In the genomic region with DNA sequence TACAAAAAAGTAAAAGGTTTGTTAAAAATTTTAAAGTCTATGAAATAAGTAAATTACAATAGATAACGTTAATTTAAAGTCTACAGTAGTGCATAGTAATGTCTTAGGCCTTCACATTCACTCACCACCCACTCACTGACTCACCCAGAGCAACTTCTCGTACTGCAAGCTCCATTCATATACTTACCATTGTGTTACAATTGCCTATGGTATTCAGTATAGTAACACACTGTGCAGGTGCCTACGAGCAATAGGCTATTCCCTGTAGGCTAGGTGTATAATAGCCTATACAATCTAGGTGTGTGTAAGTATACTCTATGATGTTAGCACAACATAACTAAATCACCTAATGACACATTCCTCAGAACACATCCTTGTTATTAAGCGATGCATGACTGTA, we compare ENCODE assay signal across 22 cellular contexts.
DNase-seq lines count a peak whose midpoint lies in the region; ATAC-seq and TF ChIP-seq lines count a peak whose summit lies in the region.
"Had no signal": no experiment of that assay in that cellular context is flagged by ENCODE, and none has a peak within 500 bp of the region (broad histone marks: within the 10 kb centered on the region; RNA-seq: fewer than 3 reads in every experiment).

No MANE protein-coding gene starts in this region.

- H3K4me1 ChIP-seq in breast epithelium (no peaks in the 10 kb centered on the region), H9 (ENCODE audit: insufficient read depth, low read length) (no peaks in the 10 kb centered on the region)
- no peaks in the 10 kb centered on the region for H3K4me1 ChIP-seq in CD8-positive, alpha-beta T cell (ENCODE audit: insufficient read depth, low read length)
- H3K4me1 ChIP-seq: BLaER1 treated with 17β-estradiol and CSF1 and Interleukin-3, amounts not matched to agents 10 nM and 100 nM; Peyer's patch; SJSA1 had no signal

- H3K36me3 ChIP-seq in breast epithelium (no peaks in the 10 kb centered on the region), brain microvascular endothelial cell (replicated peaks) (no peaks in the 10 kb centered on the region)
- H3K36me3 ChIP-seq in CD8-positive, alpha-beta T cell (ENCODE audit: insufficient read depth, low read length) = no peaks in the 10 kb centered on the region
- H3K36me3 ChIP-seq: BLaER1 treated with 17β-estradiol and CSF1 and Interleukin-3, amounts not matched to agents 10 nM and 100 nM; Peyer's patch; SJSA1 had no signal

- no peaks in the 10 kb centered on the region for H3K79me2 ChIP-seq in H9 (ENCODE audit: insufficient read depth, low read length)

- no peaks in the 10 kb centered on the region for H3K79me1 ChIP-seq in H9 (ENCODE audit: insufficient read depth, low read depth, low read length, poor library complexity, severe bottlenecking)

- H4K20me1 ChIP-seq in H9 (ENCODE audit: control insufficient read depth, insufficient read depth, insufficient read length) = no peaks in the 10 kb centered on the region
- H4K20me1 ChIP-seq: BLaER1 treated with 17β-estradiol and CSF1 and Interleukin-3, amounts not matched to agents 10 nM and 100 nM had no signal

- no peak overlapping the region for H2BK5ac ChIP-seq in H9 (ENCODE audit: insufficient read length, low read length)

- H4K5ac ChIP-seq in H9 (ENCODE audit: insufficient read length, low read depth, low read length) = no peak overlapping the region

- no peak overlapping the region for H2BK20ac ChIP-seq in H9 (ENCODE audit: low read depth, low read length, poor library complexity, severe bottlenecking)

- H3K4me3 ChIP-seq in breast epithelium (no peak overlapping the region), brain microvascular endothelial cell (ENCODE audit: low read depth, low read length) (no peak overlapping the region), fibroblast of mammary gland (ENCODE audit: control insufficient read depth, low read depth, low read length) (no peak overlapping the region)
- no peak overlapping the region for H3K4me3 ChIP-seq in CD8-positive, alpha-beta T cell (ENCODE audit: low read depth, low read length)
- H3K4me3 ChIP-seq: BLaER1 treated with 17β-estradiol and CSF1 and Interleukin-3, amounts not matched to agents 10 nM and 100 nM; Peyer's patch; SJSA1 had no signal

- CTCF ChIA-PET in MCF 10A (lab: Yijun Ruan, JAX) = no interaction called here
- CTCF ChIA-PET in GM10248 (lab: Yijun Ruan, JAX) = no interaction called here
- CTCF ChIA-PET in Calu3 (lab: Charles Lee) = no interaction called here
- CTCF ChIA-PET in CD8-positive, alpha-beta T cell (lab: Charles Lee) = no interaction called here

- in situ Hi-C loops in brain microvascular endothelial cell (cut with HindIII; ENCODE audit: low pct_ligation_motif_present, low sequenced_read_pairs) = no loop called here

- POLR2A ChIA-PET in MCF 10A (lab: Yijun Ruan, JAX) = no interaction called here
- POLR2A ChIA-PET in GM10248 (lab: Yijun Ruan, JAX) = no interaction called here
- POLR2A ChIA-PET in CD8-positive, alpha-beta T cell (lab: Charles Lee) = no interaction called here

- H3K56ac ChIP-seq in H9 (ENCODE audit: insufficient read length, low read depth, low read length) = no peak overlapping the region

- no peak overlapping the region for H3K18ac ChIP-seq in H9 (ENCODE audit: insufficient read length, low read depth, low read length)

- no peak overlapping the region for H2AFZ ChIP-seq in H9 (ENCODE audit: low read length)

- H3K27ac Mint-ChIP-seq in MCF 10A (ENCODE audit: low read depth, unreplicated experiment) (no peak overlapping the region), H9 (no peak overlapping the region), Calu3 (ENCODE audit: unreplicated experiment) (no peak overlapping the region)
- no peak overlapping the region for H3K27ac Mint-ChIP-seq in CD8-positive, alpha-beta T cell
- H3K27ac Mint-ChIP-seq: CD4-positive, alpha-beta memory T cell had no signal

- DNase-seq in MCF 10A (ENCODE audit: unreplicated experiment) (peak; percentile 18), breast epithelium (ENCODE audit: low spot score in 2 of 2) (no peak), brain microvascular endothelial cell (peak; percentile 64), fibroblast of mammary gland (ENCODE audit: low read depth) (peak; percentile 10), H9 (no peak), GM10248 (ENCODE audit: extremely low spot score) (no peak), Calu3 (no peak)
- DNase-seq in CD8-positive, alpha-beta T cell = no peak
- DNase-seq: 8988T; CD4-positive, alpha-beta memory T cell; DMS153; GDM1; Karpas-422; NCI-H1417; NCI-H1694 treated with DMSO at 0.1 percent for 48 hours; NCI-H2107; NCI-H345; NCI-H524; NCI-H82; Peyer's patch had no signal

- H3K4me3 Mint-ChIP-seq in MCF 10A (ENCODE audit: unreplicated experiment) (no peak overlapping the region), H9 (no peak overlapping the region), Calu3 (ENCODE audit: low read depth, unreplicated experiment) (no peak overlapping the region)
- H3K4me3 Mint-ChIP-seq in CD8-positive, alpha-beta T cell = no peak overlapping the region
- H3K4me3 Mint-ChIP-seq: CD4-positive, alpha-beta memory T cell had no signal

- WGBS in H9 (ENCODE audit: extremely low coverage, insufficient read length, low lambda C conversion rate) = no CpG with 5 or more reads among the region's 4 CpGs

- no peaks in the 10 kb centered on the region for H3K9me3 Mint-ChIP-seq in MCF 10A (ENCODE audit: unreplicated experiment)
- H3K9me3 Mint-ChIP-seq in H9 = peaks cover 8 to 9% of the 10 kb centered on the region in 2 experiments; a peak in 3 of 5 replicates
- H3K9me3 Mint-ChIP-seq in Calu3 (ENCODE audit: low read depth, unreplicated experiment) = peaks cover 3% of the 10 kb centered on the region
- H3K9me3 Mint-ChIP-seq in CD8-positive, alpha-beta T cell = no peaks in the 10 kb centered on the region

- no peaks in the 10 kb centered on the region for H3K27me3 ChIP-seq in breast epithelium
- no peaks in the 10 kb centered on the region for H3K27me3 ChIP-seq in brain microvascular endothelial cell (replicated peaks)
- no peaks in the 10 kb centered on the region for H3K27me3 ChIP-seq in H9 (ENCODE audit: insufficient read depth, low read length)
- H3K27me3 ChIP-seq in CD8-positive, alpha-beta T cell (ENCODE audit: insufficient read depth, low read length) = no peaks in the 10 kb centered on the region
- H3K27me3 ChIP-seq: BLaER1 treated with 17β-estradiol and CSF1 and Interleukin-3, amounts not matched to agents 10 nM and 100 nM; Peyer's patch; SJSA1 had no signal

- no peak overlapping the region for H3K23ac ChIP-seq in H9 (ENCODE audit: insufficient read length, low read depth, low read length)

- no peaks in the 10 kb centered on the region for H3K23me2 ChIP-seq in H9 (ENCODE audit: insufficient read length, low read depth, low read length, poor library complexity, severe bottlenecking)

- no peak overlapping the region for H4K91ac ChIP-seq in H9 (ENCODE audit: insufficient read length, low read depth, low read length)

- no peaks in the 10 kb centered on the region for H3K27me3 Mint-ChIP-seq in MCF 10A (ENCODE audit: insufficient read depth, unreplicated experiment)
- no peaks in the 10 kb centered on the region for H3K27me3 Mint-ChIP-seq in H9 (ENCODE audit: low read depth)
- peaks cover 13% of the 10 kb centered on the region for H3K27me3 Mint-ChIP-seq in Calu3 (ENCODE audit: unreplicated experiment)
- no peaks in the 10 kb centered on the region for H3K27me3 Mint-ChIP-seq in CD8-positive, alpha-beta T cell (ENCODE audit: low read depth)

- no peak overlapping the region for H3K9ac ChIP-seq in H9 (ENCODE audit: extremely low read depth, insufficient read length, low read length)
- H3K9ac ChIP-seq: BLaER1 treated with 17β-estradiol and CSF1 and Interleukin-3, amounts not matched to agents 10 nM and 100 nM had no signal

- no peak overlapping the region for H2AK5ac ChIP-seq in H9 (ENCODE audit: insufficient read length, low read length)

- H3K36me3 Mint-ChIP-seq in MCF 10A (ENCODE audit: insufficient read depth, unreplicated experiment) = no peaks in the 10 kb centered on the region
- peaks cover 0 to 4% (median 0%) of the 10 kb centered on the region in 3 experiments; a peak in 1 of 7 replicates for H3K36me3 Mint-ChIP-seq in H9 (ENCODE audit: insufficient read depth in 1 of 3, low read depth in 3 of 3)
- no peaks in the 10 kb centered on the region for H3K36me3 Mint-ChIP-seq in Calu3 (ENCODE audit: insufficient read depth, unreplicated experiment)
- H3K36me3 Mint-ChIP-seq in CD8-positive, alpha-beta T cell = no peaks in the 10 kb centered on the region
- H3K36me3 Mint-ChIP-seq: CD4-positive, alpha-beta memory T cell had no signal

- H3T11ph ChIP-seq in H9 (ENCODE audit: low read length) = no peak overlapping the region

- no peak overlapping the region for H2BK15ac ChIP-seq in H9 (ENCODE audit: low read depth, low read length)

- H3K27ac ChIP-seq in breast epithelium = no peak overlapping the region
- H3K27ac ChIP-seq in brain microvascular endothelial cell = no peak overlapping the region
- no peak overlapping the region for H3K27ac ChIP-seq in H9 (ENCODE audit: insufficient read length, low read depth, low read length)
- no peak overlapping the region for H3K27ac ChIP-seq in CD8-positive, alpha-beta T cell (ENCODE audit: low read depth, low read length)
- H3K27ac ChIP-seq: BLaER1 treated with 17β-estradiol and CSF1 and Interleukin-3, amounts not matched to agents 10 nM and 100 nM; Peyer's patch; SJSA1 had no signal

- no peak overlapping the region for H3K14ac ChIP-seq in H9 (ENCODE audit: insufficient read depth, low read length)

- no peak for ATAC-seq in CD8-positive, alpha-beta T cell

- H3K4me2 ChIP-seq in H9 (ENCODE audit: insufficient read depth, insufficient read length, low read length) = no peak overlapping the region
- H3K4me2 ChIP-seq: BLaER1 treated with 17β-estradiol and CSF1 and Interleukin-3, amounts not matched to agents 10 nM and 100 nM had no signal

- no TSS peak for BruUV-seq in MCF 10A (replicated peaks; lab: Mats Ljungman, UMichigan)
- no TSS peak for BruUV-seq in Calu3 (replicated peaks; lab: Mats Ljungman, UMichigan)

- intact Hi-C loops in MCF 10A (cut with micrococcal nuclease) (no loop called here), breast epithelium (cut with DNase I; ENCODE audit: low total_unique reads) (loop anchor here (5.0 kb wide), 1 partner anchor 483 kb away; no protein-coding TSS in a partner anchor), Calu3 (cut with micrococcal nuclease; ENCODE audit: unreplicated experiment) (no loop called here)
- intact Hi-C loops in CD8-positive, alpha-beta T cell (cut with DNase I, micrococcal nuclease) = no loop called here

- no peak for TF ChIP-seq POLR2A in breast epithelium (IDR thresholded peaks at IDR 0.05)

- H4K8ac ChIP-seq in H9 (replicated peaks; ENCODE audit: insufficient read length, low read depth, low read length) = no peak overlapping the region

- no peak overlapping the region for H2BK120ac ChIP-seq in H9 (ENCODE audit: low read depth, low read length, poor library complexity, severe bottlenecking)

- H3K9me3 ChIP-seq in breast epithelium = no peaks in the 10 kb centered on the region
- no peaks in the 10 kb centered on the region for H3K9me3 ChIP-seq in H9 (ENCODE audit: control insufficient read depth, low read depth, low read length)
- H3K9me3 ChIP-seq in CD8-positive, alpha-beta T cell (ENCODE audit: low read length) = no peaks in the 10 kb centered on the region
- H3K9me3 ChIP-seq: BLaER1 treated with 17β-estradiol and CSF1 and Interleukin-3, amounts not matched to agents 10 nM and 100 nM; Peyer's patch; SJSA1 had no signal

- H3K4ac ChIP-seq in H9 (ENCODE audit: low read depth, low read length) = no peak overlapping the region

- H3K4me1 Mint-ChIP-seq in MCF 10A (ENCODE audit: insufficient read depth, unreplicated experiment) (no peaks in the 10 kb centered on the region), H9 (no peaks in the 10 kb centered on the region; a peak in 1 of 4 replicates), Calu3 (ENCODE audit: low read depth, unreplicated experiment) (no peaks in the 10 kb centered on the region)
- H3K4me1 Mint-ChIP-seq in CD8-positive, alpha-beta T cell (ENCODE audit: low read depth) = no peaks in the 10 kb centered on the region
- H3K4me1 Mint-ChIP-seq: CD4-positive, alpha-beta memory T cell had no signal

- TF ChIP-seq CTCF in MCF 10A (IDR thresholded peaks at IDR 0.05; ENCODE audit: unreplicated experiment) = no peak
- no peak for TF ChIP-seq CTCF in breast epithelium (IDR thresholded peaks at IDR 0.05)
- no peak for TF ChIP-seq CTCF in brain microvascular endothelial cell (IDR thresholded peaks at IDR 0.05; ENCODE audit: low read depth, low read length, missing control alignments)
- no peak for TF ChIP-seq CTCF in fibroblast of mammary gland (conservative IDR thresholded peaks at IDR 0.05; ENCODE audit: control insufficient read depth, insufficient read depth, low read depth, low read length)
- TF ChIP-seq CTCF in H9 (conservative IDR thresholded peaks at IDR 0.05) = no peak
- TF ChIP-seq CTCF in GM10248 (IDR thresholded peaks at IDR 0.05; ENCODE audit: control extremely low read depth, extremely low read depth, low read depth, missing control alignments) = no peak
- TF ChIP-seq CTCF in Calu3 (IDR thresholded peaks at IDR 0.05; ENCODE audit: unreplicated experiment) = no peak
- TF ChIP-seq CTCF in CD8-positive, alpha-beta T cell (IDR thresholded peaks at IDR 0.05) = no peak

- no peak overlapping the region for H2BK12ac ChIP-seq in H9 (ENCODE audit: insufficient read length, low read depth, low read length)

Comparison
In these comparisons a context has a peak if more than half of its experiments do, and no peak if none do; other contexts are left out.
1. DNase-seq: peak in MCF 10A (single experiment), brain microvascular endothelial cell (single experiment) and fibroblast of mammary gland (single experiment); none in breast epithelium (0 of 2), H9 (single experiment), GM10248 (single experiment), Calu3 (single experiment) and CD8-positive, alpha-beta T cell (0 of 7).